In the genomic region with DNA sequence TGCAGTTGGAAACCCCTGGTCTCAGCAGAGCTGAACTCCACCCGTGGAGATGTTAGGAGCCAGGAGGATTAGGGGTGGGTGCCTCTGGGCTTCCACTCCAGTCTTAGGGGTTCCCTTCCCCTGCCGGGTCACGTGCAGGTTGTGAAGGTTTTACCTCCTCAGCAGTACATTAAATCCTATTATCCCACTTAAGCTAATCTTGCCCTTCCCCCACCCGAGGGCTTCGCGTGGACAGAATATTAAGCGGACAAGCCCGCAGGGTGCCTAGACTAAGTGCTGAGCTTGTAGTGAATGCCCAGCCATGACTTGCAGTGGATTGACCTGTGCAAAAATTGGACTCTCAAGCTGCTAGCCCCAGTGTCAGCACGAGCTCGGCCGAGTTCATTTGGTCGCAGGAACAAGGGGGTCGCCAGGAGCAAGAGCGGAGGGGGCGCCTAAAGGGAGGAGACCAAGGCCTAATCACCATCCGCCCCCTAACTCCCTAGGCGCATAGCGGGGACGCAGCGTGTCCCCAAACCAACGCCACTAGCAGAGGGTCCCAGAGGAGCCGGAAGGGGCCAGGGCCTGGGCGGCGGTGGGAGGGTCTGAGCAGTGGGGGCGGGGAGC, we compare ENCODE assay signal across 1 cellular context.
TF ChIP-seq lines count a peak whose summit lies in the region.

No MANE protein-coding gene starts in this region.

TF ChIP-seq in HepG2, 621 proteins besides CTCF, POLR2A, EP300 and RAD21 (continues in another document):
- TF ChIP-seq POLR2AphosphoS2 (IDR thresholded peaks at IDR 0.05; ENCODE audit: low read depth, low read length) (no peak), SP2 (CRISPR knock-in tag; IDR thresholded peaks at IDR 0.05) (0 out of 2 replicates have a peak, but pooled peaks have one; percentile 20), MXD4 (CRISPR knock-in tag; IDR thresholded peaks at IDR 0.05) (no peak), RFX3 (CRISPR knock-in tag; IDR thresholded peaks at IDR 0.05) (no peak), NFE2 (CRISPR knock-in tag; IDR thresholded peaks at IDR 0.05) (no peak), ZBTB7A (CRISPR knock-in tag; IDR thresholded peaks at IDR 0.05) (no peak; the same call in 1 of the 2 replicates), ERF (CRISPR knock-in tag; IDR thresholded peaks at IDR 0.05) (no peak), HNRNPK (IDR thresholded peaks at IDR 0.05; ENCODE audit: low read depth, low read length, poor library complexity, severe bottlenecking) (no peak), HDAC6 (IDR thresholded peaks at IDR 0.05; ENCODE audit: low read depth, low read length) (no peak), KLF12 (CRISPR knock-in tag; IDR thresholded peaks at IDR 0.05; ENCODE audit: borderline replicate concordance) (no peak), AGO2 (optimal IDR thresholded peaks at IDR 0.05; ENCODE audit: low read depth, low read length) (no peak), KLF16 (CRISPR knock-in tag; IDR thresholded peaks at IDR 0.05) (0 out of 4 replicates have a peak, but pooled peaks of 1 of the 2 experiments have one; percentile 4), ZBTB26 (CRISPR knock-in tag; IDR thresholded peaks at IDR 0.05; ENCODE audit: borderline replicate concordance) (no peak; the same call in 1 of the 2 replicates), MYNN (CRISPR knock-in tag; IDR thresholded peaks at IDR 0.05; ENCODE audit: low read depth) (no peak), ZNF17 (CRISPR knock-in tag; IDR thresholded peaks at IDR 0.05) (no peak), HDAC2 (CRISPR knock-in tag; IDR thresholded peaks at IDR 0.05) (no peak), FOXC1 (CRISPR knock-in tag; IDR thresholded peaks at IDR 0.05; ENCODE audit: borderline replicate concordance) (no peak), ZNF776 (CRISPR knock-in tag; IDR thresholded peaks at IDR 0.05) (no peak), SP4 (CRISPR knock-in tag; IDR thresholded peaks at IDR 0.05) (peak; percentile 56; the same call in 1 of the 2 replicates), PITX1 (CRISPR knock-in tag; IDR thresholded peaks at IDR 0.05) (peak; percentile 15; the same call in 1 of the 2 replicates), SNAI1 (CRISPR knock-in tag; IDR thresholded peaks at IDR 0.05; ENCODE audit: borderline replicate concordance) (no peak), USF2 (IDR thresholded peaks at IDR 0.05; ENCODE audit: low read depth, low read length) (no peak), USF2 (CRISPR knock-in tag; IDR thresholded peaks at IDR 0.05; ENCODE audit: borderline replicate concordance) (0 out of 2 replicates have a peak, but pooled peaks have one; percentile 23), ZNF430 (CRISPR knock-in tag; IDR thresholded peaks at IDR 0.05) (no peak), ZNF616 (CRISPR knock-in tag; IDR thresholded peaks at IDR 0.05; ENCODE audit: low read depth) (0 out of 2 replicates have a peak, but pooled peaks have one; percentile 58), MEF2D (CRISPR knock-in tag; IDR thresholded peaks at IDR 0.05) (0 out of 2 replicates have a peak, but pooled peaks have one; percentile 22), ZZZ3 (CRISPR knock-in tag; IDR thresholded peaks at IDR 0.05; ENCODE audit: borderline replicate concordance) (no peak), KLF13 (CRISPR knock-in tag; IDR thresholded peaks at IDR 0.05) (no peak), MAX (IDR thresholded peaks at IDR 0.05) (no peak), HMG20A (CRISPR knock-in tag; IDR thresholded peaks at IDR 0.05; ENCODE audit: borderline replicate concordance) (no peak), LCORL (IDR thresholded peaks at IDR 0.05) (no peak), LCORL (CRISPR knock-in tag; IDR thresholded peaks at IDR 0.05) (no peak), ZNF766 (CRISPR knock-in tag; IDR thresholded peaks at IDR 0.05; ENCODE audit: borderline replicate concordance) (no peak), ZNF7 (CRISPR knock-in tag; IDR thresholded peaks at IDR 0.05) (no peak), ZNF260 (CRISPR knock-in tag; IDR thresholded peaks at IDR 0.05; ENCODE audit: borderline replicate concordance, low read depth) (no peak)
- TF ChIP-seq, protein P1, sequence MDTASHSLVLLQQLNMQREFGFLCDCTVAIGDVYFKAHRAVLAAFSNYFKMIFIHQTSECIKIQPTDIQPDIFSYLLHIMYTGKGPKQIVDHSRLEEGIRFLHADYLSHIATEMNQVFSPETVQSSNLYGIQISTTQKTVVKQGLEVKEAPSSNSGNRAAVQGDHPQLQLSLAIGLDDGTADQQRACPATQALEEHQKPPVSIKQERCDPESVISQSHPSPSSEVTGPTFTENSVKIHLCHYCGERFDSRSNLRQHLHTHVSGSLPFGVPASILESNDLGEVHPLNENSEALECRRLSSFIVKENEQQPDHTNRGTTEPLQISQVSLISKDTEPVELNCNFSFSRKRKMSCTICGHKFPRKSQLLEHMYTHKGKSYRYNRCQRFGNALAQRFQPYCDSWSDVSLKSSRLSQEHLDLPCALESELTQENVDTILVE (CRISPR knock-in tag; IDR thresholded peaks at IDR 0.05), result no peak
- TF ChIP-seq, protein P2, sequence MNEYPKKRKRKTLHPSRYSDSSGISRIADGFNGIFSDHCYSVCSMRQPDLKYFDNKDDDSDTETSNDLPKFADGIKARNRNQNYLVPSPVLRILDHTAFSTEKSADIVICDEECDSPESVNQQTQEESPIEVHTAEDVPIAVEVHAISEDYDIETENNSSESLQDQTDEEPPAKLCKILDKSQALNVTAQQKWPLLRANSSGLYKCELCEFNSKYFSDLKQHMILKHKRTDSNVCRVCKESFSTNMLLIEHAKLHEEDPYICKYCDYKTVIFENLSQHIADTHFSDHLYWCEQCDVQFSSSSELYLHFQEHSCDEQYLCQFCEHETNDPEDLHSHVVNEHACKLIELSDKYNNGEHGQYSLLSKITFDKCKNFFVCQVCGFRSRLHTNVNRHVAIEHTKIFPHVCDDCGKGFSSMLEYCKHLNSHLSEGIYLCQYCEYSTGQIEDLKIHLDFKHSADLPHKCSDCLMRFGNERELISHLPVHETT (CRISPR knock-in tag; conservative IDR thresholded peaks at IDR 0.05), result no peak
- TF ChIP-seq, protein P3, sequence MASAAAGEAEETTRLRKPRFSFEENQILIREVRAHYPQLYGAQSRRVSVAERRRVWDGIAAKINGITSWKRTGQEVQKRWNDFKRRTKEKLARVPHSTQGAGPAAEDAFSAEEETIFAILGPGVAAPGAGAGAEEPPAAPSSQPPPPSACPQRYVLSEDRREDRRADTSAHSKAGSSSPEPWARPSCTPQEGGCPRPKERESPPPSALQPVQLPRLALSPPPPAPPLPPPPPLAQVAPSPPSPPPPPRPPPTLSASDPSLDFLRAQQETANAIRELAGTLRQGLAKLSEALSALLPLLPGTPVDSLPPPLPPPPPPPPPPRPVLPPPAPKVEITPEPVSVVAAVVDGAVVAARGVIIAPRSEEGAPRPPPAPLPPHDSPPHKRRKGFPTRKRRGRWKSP (CRISPR knock-in tag; IDR thresholded peaks at IDR 0.05), result no peak
- TF ChIP-seq, protein P4, sequence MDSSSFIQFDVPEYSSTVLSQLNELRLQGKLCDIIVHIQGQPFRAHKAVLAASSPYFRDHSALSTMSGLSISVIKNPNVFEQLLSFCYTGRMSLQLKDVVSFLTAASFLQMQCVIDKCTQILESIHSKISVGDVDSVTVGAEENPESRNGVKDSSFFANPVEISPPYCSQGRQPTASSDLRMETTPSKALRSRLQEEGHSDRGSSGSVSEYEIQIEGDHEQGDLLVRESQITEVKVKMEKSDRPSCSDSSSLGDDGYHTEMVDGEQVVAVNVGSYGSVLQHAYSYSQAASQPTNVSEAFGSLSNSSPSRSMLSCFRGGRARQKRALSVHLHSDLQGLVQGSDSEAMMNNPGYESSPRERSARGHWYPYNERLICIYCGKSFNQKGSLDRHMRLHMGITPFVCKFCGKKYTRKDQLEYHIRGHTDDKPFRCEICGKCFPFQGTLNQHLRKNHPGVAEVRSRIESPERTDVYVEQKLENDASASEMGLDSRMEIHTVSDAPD (CRISPR knock-in tag; IDR thresholded peaks at IDR 0.05), result no peak
- TF ChIP-seq, protein P5, sequence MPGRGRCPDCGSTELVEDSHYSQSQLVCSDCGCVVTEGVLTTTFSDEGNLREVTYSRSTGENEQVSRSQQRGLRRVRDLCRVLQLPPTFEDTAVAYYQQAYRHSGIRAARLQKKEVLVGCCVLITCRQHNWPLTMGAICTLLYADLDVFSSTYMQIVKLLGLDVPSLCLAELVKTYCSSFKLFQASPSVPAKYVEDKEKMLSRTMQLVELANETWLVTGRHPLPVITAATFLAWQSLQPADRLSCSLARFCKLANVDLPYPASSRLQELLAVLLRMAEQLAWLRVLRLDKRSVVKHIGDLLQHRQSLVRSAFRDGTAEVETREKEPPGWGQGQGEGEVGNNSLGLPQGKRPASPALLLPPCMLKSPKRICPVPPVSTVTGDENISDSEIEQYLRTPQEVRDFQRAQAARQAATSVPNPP (CRISPR knock-in tag; IDR thresholded peaks at IDR 0.05), result no peak
- TF ChIP-seq, protein P6, sequence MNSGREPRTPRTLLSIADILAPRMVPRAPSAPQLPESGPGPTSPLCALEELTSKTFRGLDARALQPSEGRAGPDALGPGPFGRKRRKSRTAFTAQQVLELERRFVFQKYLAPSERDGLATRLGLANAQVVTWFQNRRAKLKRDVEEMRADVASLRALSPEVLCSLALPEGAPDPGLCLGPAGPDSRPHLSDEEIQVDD (CRISPR knock-in tag; IDR thresholded peaks at IDR 0.05; ENCODE audit: borderline replicate concordance), result no peak
- TF ChIP-seq, protein P7, sequence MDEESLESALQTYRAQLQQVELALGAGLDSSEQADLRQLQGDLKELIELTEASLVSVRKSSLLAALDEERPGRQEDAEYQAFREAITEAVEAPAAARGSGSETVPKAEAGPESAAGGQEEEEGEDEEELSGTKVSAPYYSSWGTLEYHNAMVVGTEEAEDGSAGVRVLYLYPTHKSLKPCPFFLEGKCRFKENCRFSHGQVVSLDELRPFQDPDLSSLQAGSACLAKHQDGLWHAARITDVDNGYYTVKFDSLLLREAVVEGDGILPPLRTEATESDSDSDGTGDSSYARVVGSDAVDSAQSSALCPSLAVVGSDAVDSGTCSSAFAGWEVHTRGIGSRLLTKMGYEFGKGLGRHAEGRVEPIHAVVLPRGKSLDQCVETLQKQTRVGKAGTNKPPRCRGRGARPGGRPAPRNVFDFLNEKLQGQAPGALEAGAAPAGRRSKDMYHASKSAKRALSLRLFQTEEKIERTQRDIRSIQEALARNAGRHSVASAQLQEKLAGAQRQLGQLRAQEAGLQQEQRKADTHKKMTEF (CRISPR knock-in tag; IDR thresholded peaks at IDR 0.05), result no peak; the same call in 1 of the 2 replicates
- TF ChIP-seq, protein P8, sequence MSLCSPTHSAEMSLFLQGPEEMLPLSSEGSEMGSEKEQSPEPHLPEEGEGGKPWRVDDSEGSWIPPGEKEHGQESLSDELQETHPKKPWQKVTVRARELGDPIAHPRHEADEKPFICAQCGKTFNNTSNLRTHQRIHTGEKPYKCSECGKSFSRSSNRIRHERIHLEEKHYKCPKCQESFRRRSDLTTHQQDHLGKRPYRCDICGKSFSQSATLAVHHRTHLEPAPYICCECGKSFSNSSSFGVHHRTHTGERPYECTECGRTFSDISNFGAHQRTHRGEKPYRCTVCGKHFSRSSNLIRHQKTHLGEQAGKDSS (CRISPR knock-in tag; IDR thresholded peaks at IDR 0.05; ENCODE audit: borderline replicate concordance, low read depth), result no peak
- TF ChIP-seq, protein P9, sequence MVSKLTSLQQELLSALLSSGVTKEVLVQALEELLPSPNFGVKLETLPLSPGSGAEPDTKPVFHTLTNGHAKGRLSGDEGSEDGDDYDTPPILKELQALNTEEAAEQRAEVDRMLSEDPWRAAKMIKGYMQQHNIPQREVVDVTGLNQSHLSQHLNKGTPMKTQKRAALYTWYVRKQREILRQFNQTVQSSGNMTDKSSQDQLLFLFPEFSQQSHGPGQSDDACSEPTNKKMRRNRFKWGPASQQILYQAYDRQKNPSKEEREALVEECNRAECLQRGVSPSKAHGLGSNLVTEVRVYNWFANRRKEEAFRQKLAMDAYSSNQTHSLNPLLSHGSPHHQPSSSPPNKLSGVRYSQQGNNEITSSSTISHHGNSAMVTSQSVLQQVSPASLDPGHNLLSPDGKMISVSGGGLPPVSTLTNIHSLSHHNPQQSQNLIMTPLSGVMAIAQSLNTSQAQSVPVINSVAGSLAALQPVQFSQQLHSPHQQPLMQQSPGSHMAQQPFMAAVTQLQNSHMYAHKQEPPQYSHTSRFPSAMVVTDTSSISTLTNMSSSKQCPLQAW (CRISPR knock-in tag; IDR thresholded peaks at IDR 0.05), result 0 out of 2 replicates have a peak, but pooled peaks have one; percentile 25
- TF ChIP-seq, protein P10, sequence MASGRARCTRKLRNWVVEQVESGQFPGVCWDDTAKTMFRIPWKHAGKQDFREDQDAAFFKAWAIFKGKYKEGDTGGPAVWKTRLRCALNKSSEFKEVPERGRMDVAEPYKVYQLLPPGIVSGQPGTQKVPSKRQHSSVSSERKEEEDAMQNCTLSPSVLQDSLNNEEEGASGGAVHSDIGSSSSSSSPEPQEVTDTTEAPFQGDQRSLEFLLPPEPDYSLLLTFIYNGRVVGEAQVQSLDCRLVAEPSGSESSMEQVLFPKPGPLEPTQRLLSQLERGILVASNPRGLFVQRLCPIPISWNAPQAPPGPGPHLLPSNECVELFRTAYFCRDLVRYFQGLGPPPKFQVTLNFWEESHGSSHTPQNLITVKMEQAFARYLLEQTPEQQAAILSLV (CRISPR knock-in tag; IDR thresholded peaks at IDR 0.05; ENCODE audit: borderline replicate concordance), result no peak
